8 cellular contexts compared by ENCODE assay signal in the genomic region with DNA sequence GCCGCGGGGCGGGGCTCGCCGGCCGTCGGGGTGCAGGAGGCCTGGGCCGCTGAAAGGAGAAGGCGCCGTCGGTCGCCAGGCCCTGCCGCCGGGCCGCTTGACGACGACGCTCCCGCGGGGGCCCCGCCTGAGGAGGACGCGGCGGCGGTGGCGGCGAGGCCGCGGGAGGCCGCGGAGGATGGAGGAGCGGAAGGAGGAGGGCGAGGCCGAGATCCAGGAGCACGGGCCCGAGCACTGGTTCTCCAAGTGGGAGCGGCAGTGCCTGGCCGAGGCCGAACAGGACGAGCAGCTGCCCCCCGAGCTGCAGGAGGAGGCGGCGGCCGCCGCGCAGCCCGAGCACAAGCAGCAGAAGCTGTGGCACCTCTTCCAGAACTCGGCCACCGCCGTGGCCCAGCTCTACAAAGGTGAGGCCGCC. TPM values are rescaled to one million over a fixed set of nuclear protein-coding genes. Genes with fewer than 3 reads are reported as not detected.
DNase-seq lines count a peak whose midpoint lies in the region; ATAC-seq and TF ChIP-seq lines count a peak whose summit lies in the region.

No MANE protein-coding gene starts in this region.

- DNase-seq in NCI-H1105 treated with DMSO at 0.1 percent for 48 hours (lab: John Stamatoyannopoulos, UW): peak; percentile 13
- DNase-seq in NCI-H1105 (lab: John Stamatoyannopoulos, UW): no peak
- peak; percentile 28 for DNase-seq in RPMI7951 (ENCODE audit: low read depth)
- DNase-seq in astrocyte of the cerebellum (ENCODE audit: low read depth): no peak
- peak; percentile 50 for DNase-seq in iris pigment epithelial cell (ENCODE audit: low read depth)
- peak in 2 of 3 donors; percentile 19 to 35 for DNase-seq in stimulated activated CD4-positive, alpha-beta T cell treated with anti-CD3 and anti-CD28 coated beads, Interleukin-12 subunit alpha, Interleukin-12 subunit beta, amount 100 ng/mL, for 48 hours (ENCODE audit: low read depth in 2 of 3, low spot score in 1 of 3)
- DNase-seq in globus pallidus (ENCODE audit: low spot score): no peak

- in situ Hi-C loops in astrocyte of the cerebellum (cut with HindIII; ENCODE audit: low sequenced_read_pairs): no loop called here

- H3K4me3 ChIP-seq in astrocyte of the cerebellum (ENCODE audit: low read depth, low read length): peak overlapping the region; percentile 89

- peak; percentile 29 for ATAC-seq in HG02840 (IDR thresholded peaks at IDR 0.05; ENCODE audit: low FRiP score, unreplicated experiment)

- TF ChIP-seq CTCF in astrocyte of the cerebellum (IDR thresholded peaks at IDR 0.05; ENCODE audit: low read depth, low read length, missing control alignments): no peak

RNA-seq across cellular contexts. Expression of gene HAPSTR1, which starts 0.4 kb away (rescaled TPM):
- total RNA-seq in RPMI7951 (2014; rRNA removed; shearing (Covaris generic)): 32.6 and 35.9 TPM in 2 replicates

Comparison
In these comparisons a context has a peak if more than half of its experiments do, and no peak if none do; other contexts are left out.
1. DNase-seq: peak in NCI-H1105 treated with DMSO at 0.1 percent for 48 hours (single experiment), RPMI7951 (single experiment), iris pigment epithelial cell (single experiment) and stimulated activated CD4-positive, alpha-beta T cell treated with anti-CD3 and anti-CD28 coated beads, Interleukin-12 subunit alpha, Interleukin-12 subunit beta, amount 100 ng/mL, for 48 hours (2 of 3); none in NCI-H1105 (single experiment), astrocyte of the cerebellum (single experiment) and globus pallidus (single experiment).